In genomic region chr16:14486520-14487303, GRCh38 we compare ENCODE assay signal across 8 cellular contexts.
DNase-seq lines count a peak whose midpoint lies in the region; ATAC-seq and TF ChIP-seq lines count a peak whose summit lies in the region.

No MANE protein-coding gene starts in this region.

- intact Hi-C loops in HCT116 (cut with micrococcal nuclease) (no loop called here), vagina (cut with DNase I) (no loop called here)
- intact Hi-C loops in CD8-positive, alpha-beta T cell (cut with DNase I, micrococcal nuclease), result no loop called here

- H3K36me3 ChIP-seq in HCT116 (ENCODE audit: control insufficient read depth in 1 of 2, insufficient read depth in 2 of 2, low read length in 2 of 2) (peaks cover 0 to 8% of the 10 kb centered on the region in 2 experiments; a peak in 1 of 4 replicates), mesenchymal stem cell (ENCODE audit: control insufficient read depth in 1 of 2, insufficient read depth in 2 of 2, low read depth in 1 of 2, low read length in 2 of 2) (peaks cover 4 to 10% of the 10 kb centered on the region in 2 experiments), vagina (no peaks in the 10 kb centered on the region), H7 (replicated peaks; ENCODE audit: control insufficient read depth, insufficient read depth, low read length) (peaks cover 3% of the 10 kb centered on the region; the same call in 1 of the 2 replicates)
- peaks cover 3% of the 10 kb centered on the region for H3K36me3 ChIP-seq in CD8-positive, alpha-beta T cell (ENCODE audit: insufficient read depth, low read length)

- H4K91ac ChIP-seq in mesenchymal stem cell (ENCODE audit: low read length), result no peak overlapping the region

- no peak for TF ChIP-seq RAD21 in HCT116 (IDR thresholded peaks at IDR 0.05; ENCODE audit: low read depth)

- TF ChIP-seq POLR2A in HCT116 (IDR thresholded peaks at IDR 0.05; ENCODE audit: borderline replicate concordance, extremely low read depth, insufficient read depth, insufficient read length), result no peak
- no peak for TF ChIP-seq POLR2A in vagina (IDR thresholded peaks at IDR 0.05)

- H3K23ac ChIP-seq in mesenchymal stem cell (ENCODE audit: low read length in 2 of 2), result no peak overlapping the region

- H3K4me1 Mint-ChIP-seq in CD8-positive, alpha-beta T cell (ENCODE audit: low read depth), result peaks cover 25% of the 10 kb centered on the region

- no peaks in the 10 kb centered on the region for H3K9me3 Mint-ChIP-seq in CD8-positive, alpha-beta T cell

- no peak overlapping the region for H3K27ac Mint-ChIP-seq in CD8-positive, alpha-beta T cell

- peak overlapping the region; percentile 32 for H2BK5ac ChIP-seq in mesenchymal stem cell (ENCODE audit: low read depth, low read length, poor library complexity, severe bottlenecking)

- BruUV-seq in HCT116 (replicated peaks; lab: Mats Ljungman, UMichigan), result no TSS peak

- H2BK12ac ChIP-seq in mesenchymal stem cell (ENCODE audit: low read length in 2 of 2), result peak overlapping the region; percentile 5 to 45

- peaks cover 6% of the 10 kb centered on the region for H3K79me1 ChIP-seq in mesenchymal stem cell (replicated peaks; ENCODE audit: low read length, poor library complexity, severe bottlenecking)

- H3K14ac ChIP-seq in mesenchymal stem cell (ENCODE audit: low read length in 2 of 2), result no peak overlapping the region

- H2AFZ ChIP-seq in HCT116 (ENCODE audit: low read depth, low read length, poor library complexity, severe bottlenecking) (no peak overlapping the region), mesenchymal stem cell (ENCODE audit: low read depth, low read length) (no peak overlapping the region)

- WGBS in mesenchymal stem cell, result 32% methylated on average over 17 of the region's 20 CpGs

- H3K27ac ChIP-seq in HCT116 (ENCODE audit: low read depth, low read length) (peak overlapping the region; percentile 43; the same call in 1 of the 2 replicates), RWPE1 (peak overlapping the region; percentile 88), mesenchymal stem cell (ENCODE audit: low read length, poor library complexity, severe bottlenecking) (peak overlapping the region; percentile 89), vagina (peak overlapping the region; percentile 57)
- no peak overlapping the region for H3K27ac ChIP-seq in CD8-positive, alpha-beta T cell (ENCODE audit: low read depth, low read length)

- TF ChIP-seq CTCF in HCT116 (IDR thresholded peaks at IDR 0.05 in 2 of 3, conservative IDR thresholded peaks at IDR 0.05 in 1 of 3; ENCODE audit: borderline replicate concordance in 1 of 3, insufficient read depth in 1 of 3, low read depth in 2 of 3, low read length in 2 of 3) (no peak), RWPE1 (conservative IDR thresholded peaks at IDR 0.05; ENCODE audit: low read depth) (no peak), vagina (IDR thresholded peaks at IDR 0.05) (no peak)
- TF ChIP-seq CTCF in CD8-positive, alpha-beta T cell (IDR thresholded peaks at IDR 0.05), result no peak

- H3K9ac ChIP-seq in HCT116 (ENCODE audit: low read length) (peak overlapping the region; percentile 21), mesenchymal stem cell (ENCODE audit: low read length) (peak overlapping the region; percentile 77)

- peak overlapping the region; percentile 19 to 60 for H3K18ac ChIP-seq in mesenchymal stem cell (ENCODE audit: low read depth in 1 of 2, low read length in 2 of 2)

- H3K4me3 Mint-ChIP-seq in CD8-positive, alpha-beta T cell, result no peak overlapping the region

- RAD21 ChIA-PET in HCT116 (lab: Charles Lee; ENCODE audit: low non-redundant PET in 1 of 2, low total read pairs in 2 of 2, uncharacterized antibody in 2 of 2, unreplicated experiment in 2 of 2), result no interaction called here

- no peaks in the 10 kb centered on the region for H3K9me3 ChIP-seq in HCT116 (ENCODE audit: control insufficient read depth in 1 of 2, insufficient read depth in 1 of 2, low read depth in 1 of 2, low read length in 2 of 2)
- no peaks in the 10 kb centered on the region for H3K9me3 ChIP-seq in mesenchymal stem cell (ENCODE audit: control insufficient read depth, low read length)
- no peaks in the 10 kb centered on the region for H3K9me3 ChIP-seq in vagina
- no peaks in the 10 kb centered on the region for H3K9me3 ChIP-seq in CD8-positive, alpha-beta T cell (ENCODE audit: low read length)

- H2AK5ac ChIP-seq in mesenchymal stem cell (ENCODE audit: low read length, severe bottlenecking), result peak overlapping the region; percentile 53

- H2BK120ac ChIP-seq in mesenchymal stem cell (ENCODE audit: low read depth, low read length), result no peak overlapping the region

- H3K4me1 ChIP-seq in HCT116 (ENCODE audit: control insufficient read depth in 1 of 2, insufficient read depth in 2 of 2, low read length in 2 of 2) (peaks cover 27 to 40% of the 10 kb centered on the region in 2 experiments), mesenchymal stem cell (ENCODE audit: control insufficient read depth, insufficient read depth, low read depth, low read length) (peaks cover 25% of the 10 kb centered on the region), vagina (peaks cover 26% of the 10 kb centered on the region)
- peaks cover 6% of the 10 kb centered on the region for H3K4me1 ChIP-seq in CD8-positive, alpha-beta T cell (ENCODE audit: insufficient read depth, low read length)

- H3K27me3 ChIP-seq in HCT116 (ENCODE audit: insufficient read depth, low read length) (no peaks in the 10 kb centered on the region), mesenchymal stem cell (ENCODE audit: control insufficient read depth in 1 of 2, insufficient read depth in 1 of 2, low read length in 2 of 2) (no peaks in the 10 kb centered on the region), vagina (no peaks in the 10 kb centered on the region), H7 (ENCODE audit: control insufficient read depth, insufficient read depth, low read length) (no peaks in the 10 kb centered on the region)
- no peaks in the 10 kb centered on the region for H3K27me3 ChIP-seq in CD8-positive, alpha-beta T cell (ENCODE audit: insufficient read depth, low read length)

- CTCF ChIA-PET in HCT116 (lab: Charles Lee), result interaction anchor here (1.0 kb wide), 1 partner anchor 17 kb away, joined by 3 read pairs; no protein-coding TSS in a partner anchor
- CTCF ChIA-PET in RWPE1 (lab: Yijun Ruan, JAX), result interaction anchor here (1.0 kb wide), 1 partner anchor 14 kb away, joined by 3 read pairs; no protein-coding TSS in a partner anchor
- CTCF ChIA-PET in CD8-positive, alpha-beta T cell (lab: Charles Lee), result interaction anchor here (1.2 kb wide), 1 partner anchor 117 kb away, joined by 3 read pairs; no protein-coding TSS in a partner anchor

- peak; percentile 57 for DNase-seq in HCT116 (ENCODE audit: low read depth, low spot score)
- peak; percentile 86 for DNase-seq in RWPE1 (ENCODE audit: low spot score)
- peak; percentile 84 for DNase-seq in epidermal melanocyte (ENCODE audit: insufficient read length, low spot score)
- DNase-seq in mesenchymal stem cell, result peak; percentile 92
- no peak for DNase-seq in vagina (ENCODE audit: extremely low spot score in 2 of 2)
- no peak for DNase-seq in H7
- DNase-seq in CD8-positive, alpha-beta T cell, result no peak

- H3K9me2 ChIP-seq in HCT116 (ENCODE audit: insufficient read depth), result no peaks in the 10 kb centered on the region

- H4K20me1 ChIP-seq in HCT116 (ENCODE audit: insufficient read depth), result no peaks in the 10 kb centered on the region

- peak overlapping the region; percentile 14 for H4K8ac ChIP-seq in mesenchymal stem cell (ENCODE audit: low read length)

- H3K79me2 ChIP-seq in HCT116 (ENCODE audit: insufficient read depth, low read length), result peaks cover 5% of the 10 kb centered on the region; the same call in 1 of the 2 replicates

- POLR2A ChIA-PET in HCT116 (lab: Charles Lee), result interaction anchor here (0.9 to 1.0 kb wide), 2 partner anchors 11 to 15 kb away, joined by 3 to 7 read pairs; no protein-coding TSS in a partner anchor
- POLR2A ChIA-PET in RWPE1 (lab: Yijun Ruan, JAX; ENCODE audit: low non-redundant PET), result interaction anchor here (0.7 kb wide), 1 partner anchor 183 kb away, joined by 3 read pairs; no protein-coding TSS in a partner anchor
- POLR2A ChIA-PET in CD8-positive, alpha-beta T cell (lab: Charles Lee), result no interaction called here

- no peaks in the 10 kb centered on the region for H3K27me3 Mint-ChIP-seq in CD8-positive, alpha-beta T cell (ENCODE audit: low read depth)

- H3K4me3 ChIP-seq in HCT116 (replicated peaks in 1 of 2; ENCODE audit: low read depth in 1 of 2, low read length in 2 of 2) (0 out of 4 replicates have a peak overlapping the region, but pooled peaks of 1 of the 2 experiments have one; percentile 2), mesenchymal stem cell (ENCODE audit: insufficient read depth in 1 of 2, low read depth in 1 of 2, low read length in 2 of 2) (peak overlapping the region in 1 of 2 experiments; percentile 67), vagina (peak overlapping the region; percentile 10 to 35), H7 (ENCODE audit: insufficient read depth, low read depth, low read length) (no peak overlapping the region)
- no peak overlapping the region for H3K4me3 ChIP-seq in CD8-positive, alpha-beta T cell (ENCODE audit: low read depth, low read length)

- H2BK15ac ChIP-seq in mesenchymal stem cell (ENCODE audit: low read depth, poor library complexity, severe bottlenecking), result no peak overlapping the region

- H3K4me2 ChIP-seq in HCT116 (ENCODE audit: low read length) (peak overlapping the region; percentile 53), mesenchymal stem cell (ENCODE audit: low read length, poor library complexity, severe bottlenecking) (peak overlapping the region; percentile 61)

- H3K36me3 Mint-ChIP-seq in CD8-positive, alpha-beta T cell, result peaks cover 35% of the 10 kb centered on the region

- no peak overlapping the region for H3K4ac ChIP-seq in mesenchymal stem cell (ENCODE audit: low read depth in 1 of 2, low read length in 2 of 2)

- ATAC-seq in HCT116, result peak; percentile 82
- ATAC-seq in HG03039 (IDR thresholded peaks at IDR 0.05; ENCODE audit: unreplicated experiment), result no peak
- ATAC-seq in CD8-positive, alpha-beta T cell, result no peak

TF ChIP-seq in HCT116, 20 proteins besides CTCF, POLR2A, EP300 and RAD21 (continues in another document):
- TF ChIP-seq ELF1 (IDR thresholded peaks at IDR 0.05; ENCODE audit: borderline replicate concordance, low read depth) (no peak), CEBPB (IDR thresholded peaks at IDR 0.05; ENCODE audit: low read depth) (no peak), FOSL1 (IDR thresholded peaks at IDR 0.05; ENCODE audit: low read depth) (peak; percentile 38; the same call in 1 of the 2 replicates), SP1 (IDR thresholded peaks at IDR 0.05; ENCODE audit: low read depth) (no peak; the same call in 1 of the 2 replicates), YY1 (IDR thresholded peaks at IDR 0.05; ENCODE audit: extremely low read depth, insufficient replicate concordance, low read depth, low read length) (no peak), ZFX (IDR thresholded peaks at IDR 0.05) (no peak), SRF (IDR thresholded peaks at IDR 0.05; ENCODE audit: low read depth) (no peak), SIN3A (IDR thresholded peaks at IDR 0.05; ENCODE audit: low read depth) (peak; percentile 78), MAX (IDR thresholded peaks at IDR 0.05) (peak; percentile 91), JUND (IDR thresholded peaks at IDR 0.05) (peak; percentile 54; the same call in 1 of the 2 replicates)

Comparison
In these comparisons a context has a peak if more than half of its experiments do, and no peak if none do; other contexts are left out.
1. DNase-seq: peak in HCT116 (single experiment), RWPE1 (single experiment), epidermal melanocyte (single experiment) and mesenchymal stem cell (single experiment); none in vagina (0 of 2), H7 (single experiment) and CD8-positive, alpha-beta T cell (0 of 7).
2. H3K4me3 ChIP-seq: peak in vagina (2 of 2); none in H7 (single experiment) and CD8-positive, alpha-beta T cell (single experiment).